ENCODE assay signal across 8 cellular contexts in genomic region chr18:3604626-3605408, GRCh38.
A peak's percentile ranks its signal among the peaks of the same experiment; 100 is the strongest.
DNase-seq lines count a peak whose midpoint lies in the region; ATAC-seq and TF ChIP-seq lines count a peak whose summit lies in the region.

No MANE protein-coding gene starts in this region.

- ATAC-seq in GM19324 (IDR thresholded peaks at IDR 0.05; ENCODE audit: low FRiP score, unreplicated experiment) (peak; percentile 82), HG03196 (IDR thresholded peaks at IDR 0.05; ENCODE audit: unreplicated experiment) (peak; percentile 86), aorta (ENCODE audit: low FRiP score) (peak; percentile 77)

- CTCF ChIA-PET in CD8-positive, alpha-beta memory T cell (lab: Charles Lee): interaction anchor here (0.9 to 3.2 kb wide), 7 partner anchors 10 to 146 kb away, joined by 3 to 41 read pairs (median 10); no protein-coding TSS in a partner anchor

- no peaks in the 10 kb centered on the region for H3K36me3 Mint-ChIP-seq in CD8-positive, alpha-beta memory T cell

- intact Hi-C loops in aorta (cut with DNase I): loop anchor here (1.0 to 2.0 kb wide), 2 partner anchors 18 to 19 kb away; no protein-coding TSS in a partner anchor

- H2BK15ac ChIP-seq in mesenchymal stem cell (ENCODE audit: low read depth, poor library complexity, severe bottlenecking): no peak overlapping the region

- peak overlapping the region; percentile 94 for H2BK5ac ChIP-seq in mesenchymal stem cell (ENCODE audit: low read depth, low read length, poor library complexity, severe bottlenecking)

- H3K4me3 ChIP-seq in CD8-positive, alpha-beta memory T cell (ENCODE audit: low read length): peak overlapping the region; percentile 57
- H3K4me3 ChIP-seq in duodenal mucosa (ENCODE audit: low read depth in 1 of 2, low read length in 2 of 2) (peak overlapping the region; percentile 60 to 69), mesenchymal stem cell (ENCODE audit: insufficient read depth in 1 of 2, low read depth in 1 of 2, low read length in 2 of 2) (peak overlapping the region in 1 of 2 experiments; percentile 72), aorta (ENCODE audit: low read length in 2 of 2) (peak overlapping the region; percentile 34 to 53)

- H3K4me3 Mint-ChIP-seq in CD8-positive, alpha-beta memory T cell: no peak overlapping the region

- H3K4me1 Mint-ChIP-seq in CD8-positive, alpha-beta memory T cell: peaks cover 13 to 16% (median 15%) of the 10 kb centered on the region in 3 donors

- POLR2A ChIA-PET in CD8-positive, alpha-beta memory T cell (lab: Charles Lee): interaction anchor here (0.9 to 4.5 kb wide), 5 partner anchors 10 to 352 kb away, joined by 3 to 56 read pairs (median 8); partner anchors contain the start of gene TGIF1

- H3K4ac ChIP-seq in mesenchymal stem cell (ENCODE audit: low read depth in 1 of 2, low read length in 2 of 2): peak overlapping the region; percentile 3 to 83

- DNase-seq in CD8-positive, alpha-beta memory T cell: peak in 2 of 5 donors; percentile 38 to 48
- DNase-seq in mesenchymal stem cell (peak; percentile 96), aorta (no peak), DMS153 (lab: John Stamatoyannopoulos, UW) (no peak)

- H3K27me3 ChIP-seq in CD8-positive, alpha-beta memory T cell (ENCODE audit: insufficient read depth, low read length, poor library complexity, severe bottlenecking): no peaks in the 10 kb centered on the region
- H3K27me3 ChIP-seq in duodenal mucosa (ENCODE audit: control insufficient read depth in 1 of 2, insufficient read depth in 2 of 2, low read length in 2 of 2) (no peaks in the 10 kb centered on the region), mesenchymal stem cell (ENCODE audit: control insufficient read depth in 1 of 2, insufficient read depth in 1 of 2, low read length in 2 of 2) (no peaks in the 10 kb centered on the region), aorta (ENCODE audit: control insufficient read depth in 1 of 2, insufficient read depth in 2 of 2, low read length in 1 of 2) (no peaks in the 10 kb centered on the region)

- H3K9me3 ChIP-seq in CD8-positive, alpha-beta memory T cell (ENCODE audit: low read length): no peaks in the 10 kb centered on the region
- H3K9me3 ChIP-seq in duodenal mucosa (ENCODE audit: control insufficient read depth in 1 of 2, low read length in 2 of 2) (no peaks in the 10 kb centered on the region), mesenchymal stem cell (ENCODE audit: control insufficient read depth, low read length) (no peaks in the 10 kb centered on the region), aorta (ENCODE audit: control insufficient read depth, low read length) (no peaks in the 10 kb centered on the region)

- H3K27me3 Mint-ChIP-seq in CD8-positive, alpha-beta memory T cell: no peaks in the 10 kb centered on the region

- H4K91ac ChIP-seq in mesenchymal stem cell (ENCODE audit: low read length): peak overlapping the region; percentile 97

- peak overlapping the region in 1 of 2 experiments; percentile 78 for H2BK12ac ChIP-seq in mesenchymal stem cell (ENCODE audit: low read length in 2 of 2)

- H3K23ac ChIP-seq in mesenchymal stem cell (ENCODE audit: low read length in 2 of 2): peak overlapping the region in 1 of 2 experiments; percentile 65

- no peak overlapping the region for H3K27ac Mint-ChIP-seq in CD8-positive, alpha-beta memory T cell

- peak overlapping the region; percentile 74 for H3K4me2 ChIP-seq in mesenchymal stem cell (ENCODE audit: low read length, poor library complexity, severe bottlenecking)

- WGBS in mesenchymal stem cell: 1% methylated on average over 10 of the region's 10 CpGs
- 1% methylated on average over 10 of the region's 10 CpGs for WGBS in aorta, 2 donors

- peak overlapping the region; percentile 94 for H3K27ac ChIP-seq in CD8-positive, alpha-beta memory T cell (ENCODE audit: low read depth, low read length)
- H3K27ac ChIP-seq in duodenal mucosa (ENCODE audit: low read depth, low read length): peak overlapping the region; percentile 68
- H3K27ac ChIP-seq in mesenchymal stem cell (ENCODE audit: low read length, poor library complexity, severe bottlenecking): peak overlapping the region; percentile 98
- peak overlapping the region; percentile 90 to 97 for H3K27ac ChIP-seq in aorta (ENCODE audit: low read depth in 1 of 2, low read length in 2 of 2)

- no peaks in the 10 kb centered on the region for H3K9me3 Mint-ChIP-seq in CD8-positive, alpha-beta memory T cell

- H3K18ac ChIP-seq in mesenchymal stem cell (ENCODE audit: low read depth in 1 of 2, low read length in 2 of 2): peak overlapping the region; percentile 40 to 99

- peaks cover 44% of the 10 kb centered on the region for H3K4me1 ChIP-seq in CD8-positive, alpha-beta memory T cell (ENCODE audit: insufficient read depth, low read length)
- H3K4me1 ChIP-seq in duodenal mucosa (ENCODE audit: control insufficient read depth in 1 of 2, insufficient read depth in 2 of 2, low read length in 2 of 2) (peaks cover 29 to 30% of the 10 kb centered on the region in 2 donors), mesenchymal stem cell (ENCODE audit: control insufficient read depth, insufficient read depth, low read depth, low read length) (peaks cover 7% of the 10 kb centered on the region), aorta (ENCODE audit: control insufficient read depth in 1 of 2, insufficient read depth in 2 of 2, low read length in 2 of 2) (peaks cover 2% of the 10 kb centered on the region in 2 donors)

- 0 out of 2 replicates have a peak, but pooled peaks have one; percentile 32 for TF ChIP-seq POLR2A in Raji (IDR thresholded peaks at IDR 0.05; ENCODE audit: insufficient read depth, low read depth, low read length)

- peak overlapping the region; percentile 64 for H2AK5ac ChIP-seq in mesenchymal stem cell (ENCODE audit: low read length, severe bottlenecking)

- H4K8ac ChIP-seq in mesenchymal stem cell (ENCODE audit: low read length): peak overlapping the region; percentile 77

- H3K9ac ChIP-seq in duodenal mucosa (ENCODE audit: low read depth in 1 of 2, low read length in 2 of 2) (peak overlapping the region; percentile 55 to 58), mesenchymal stem cell (ENCODE audit: low read length) (peak overlapping the region; percentile 93)

- H2AFZ ChIP-seq in mesenchymal stem cell (ENCODE audit: low read depth, low read length): no peak overlapping the region

- H3K79me1 ChIP-seq in mesenchymal stem cell (replicated peaks; ENCODE audit: low read length, poor library complexity, severe bottlenecking): peaks cover 12% of the 10 kb centered on the region

- no peak overlapping the region for H3K14ac ChIP-seq in mesenchymal stem cell (ENCODE audit: low read length in 2 of 2)

- H2BK120ac ChIP-seq in mesenchymal stem cell (ENCODE audit: low read depth, low read length): peak overlapping the region; percentile 65

- no peaks in the 10 kb centered on the region for H3K36me3 ChIP-seq in CD8-positive, alpha-beta memory T cell (ENCODE audit: insufficient read depth, low read length)
- H3K36me3 ChIP-seq in duodenal mucosa (ENCODE audit: control insufficient read depth in 1 of 2, insufficient read depth in 2 of 2, low read length in 2 of 2) (no peaks in the 10 kb centered on the region), mesenchymal stem cell (ENCODE audit: control insufficient read depth in 1 of 2, insufficient read depth in 2 of 2, low read depth in 1 of 2, low read length in 2 of 2) (peaks cover 0 to 6% of the 10 kb centered on the region in 2 experiments), aorta (ENCODE audit: control insufficient read depth in 1 of 2, insufficient read depth in 2 of 2, low read length in 1 of 2) (no peaks in the 10 kb centered on the region)
